Comparison of ENCODE assay signal across 31 cellular contexts in the genomic region with DNA sequence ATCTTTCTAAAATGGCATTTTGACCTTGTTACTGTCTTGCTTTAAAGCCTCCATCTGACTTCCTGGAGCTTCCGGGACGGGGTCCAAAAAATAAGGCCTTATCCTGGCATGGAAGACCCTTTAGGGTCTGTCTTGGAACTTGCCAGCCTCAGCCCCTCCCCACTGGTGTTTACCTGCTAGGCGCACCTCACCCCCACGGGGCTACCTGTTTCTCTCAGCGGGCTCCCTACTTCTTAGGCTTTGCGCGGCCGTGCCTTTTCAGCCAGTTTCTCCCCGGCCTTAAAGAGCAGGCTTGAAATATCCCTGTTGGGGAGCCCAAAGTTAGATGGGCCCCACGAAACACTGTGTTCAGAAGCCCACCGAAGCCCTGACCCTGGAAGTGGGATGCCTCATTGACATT. TPM values are rescaled to one million over a fixed set of nuclear protein-coding genes. Genes with fewer than 3 reads are reported as not detected.
DNase-seq lines count a peak whose midpoint lies in the region; ATAC-seq, FAIRE-seq and TF ChIP-seq lines count a peak whose summit lies in the region.
"Had no signal": no experiment of that assay in that cellular context is flagged by ENCODE, and none has a peak within 500 bp of the region (broad histone marks: within the 10 kb centered on the region; RNA-seq: fewer than 3 reads in every experiment).

No MANE protein-coding gene starts in this region.

- TF ChIP-seq EP300 in H1 (IDR thresholded peaks at IDR 0.05; ENCODE audit: borderline replicate concordance in 1 of 2, low read depth in 2 of 2, low read length in 2 of 2): no peak

- H3K27me3 ChIP-seq in right cardiac atrium (ENCODE audit: control insufficient read depth, insufficient read depth) (no peaks in the 10 kb centered on the region), H1 (replicated peaks in 1 of 4; ENCODE audit: control insufficient read depth in 3 of 4, extremely low read depth in 1 of 4, insufficient read depth in 3 of 4, low read length in 3 of 4) (peaks cover 0 to 20% (median 11%) of the 10 kb centered on the region in 4 experiments; a peak in 4 of 7 replicates), neuronal stem cell (ENCODE audit: control insufficient read depth in 3 of 3, insufficient read depth in 3 of 3, low read depth in 1 of 3, low read length in 3 of 3) (no peaks in the 10 kb centered on the region)
- H3K27me3 ChIP-seq: Peyer's patch, right lobe of liver, uterus had no signal

- DNase-seq in cardiac septum (ENCODE audit: low spot score): peak; percentile 33
- no peak for DNase-seq in right cardiac atrium
- peak in 1 of 2 experiments; percentile 45 for DNase-seq in H1 (ENCODE audit: low read depth in 1 of 2, low spot score in 2 of 2)
- no peak for DNase-seq in neuronal stem cell (ENCODE audit: low spot score)
- DNase-seq in nephron progenitor cell: no peak
- no peak for DNase-seq in NCI-H187 (lab: John Stamatoyannopoulos, UW)
- DNase-seq in activated CD4-positive, alpha-beta memory T cell treated with anti-CD3 and anti-CD28 coated beads for 36 hours: no peak
- DNase-seq: activated CD4-positive, alpha-beta T cell treated with anti-CD3 and anti-CD28 coated beads, Interleukin-2, amount 10 ng/mL, durations not matched to agents 7 days and 5 days; activated naive CD4-positive, alpha-beta T cell treated with anti-CD3 and anti-CD28 coated beads, Interleukin-2, amount 10 ng/mL, durations not matched to agents 7 days and 5 days; AML-193; amygdala; esophagus squamous epithelium; gastrocnemius medialis; Karpas-422; NCI-H2171; NCI-H524; SIG-M5; stimulated activated naive CD4-positive, alpha-beta T cell treated with Interleukin-2 at 50 U/mL for 16 hours; uterus had no signal

- H3K9ac ChIP-seq in H1 (replicated peaks in 1 of 4; ENCODE audit: extremely low read depth in 1 of 4, low read depth in 3 of 4, low read length in 3 of 4) (no peak overlapping the region), neuronal stem cell (ENCODE audit: low read depth, low read length, poor library complexity) (no peak overlapping the region)
- H3K9ac ChIP-seq: parathyroid adenoma had no signal

- H3K9me3 Mint-ChIP-seq in nephron progenitor cell: peaks cover 3% of the 10 kb centered on the region
- no peaks in the 10 kb centered on the region for H3K9me3 Mint-ChIP-seq in activated CD4-positive, alpha-beta memory T cell treated with anti-CD3 and anti-CD28 coated beads for 36 hours
- H3K9me3 Mint-ChIP-seq: activated CD4-positive, alpha-beta T cell treated with anti-CD3 and anti-CD28 coated beads, Interleukin-2, amount 10 ng/mL, durations not matched to agents 7 days and 5 days; activated naive CD4-positive, alpha-beta T cell treated with anti-CD3 and anti-CD28 coated beads, Interleukin-2, amount 10 ng/mL, durations not matched to agents 7 days and 5 days; CD8-positive, alpha-beta T cell; natural killer cell treated with Interleukin-12 subunit alpha and Interleukin-12 subunit beta and Interleukin-15 and Interleukin-18, amount 100 ng/mL, for 72 hours had no signal

- H4K8ac ChIP-seq in H1 (ENCODE audit: extremely low read depth, insufficient read depth, low read length): no peak overlapping the region
- no peak overlapping the region for H4K8ac ChIP-seq in neuronal stem cell (ENCODE audit: low read depth, low read length)

- no peak overlapping the region for H3K27ac Mint-ChIP-seq in nephron progenitor cell
- H3K27ac Mint-ChIP-seq in activated CD4-positive, alpha-beta memory T cell treated with anti-CD3 and anti-CD28 coated beads for 36 hours: no peak overlapping the region
- H3K27ac Mint-ChIP-seq: activated CD4-positive, alpha-beta T cell treated with anti-CD3 and anti-CD28 coated beads, Interleukin-2, amount 10 ng/mL, durations not matched to agents 7 days and 5 days; activated naive CD4-positive, alpha-beta T cell treated with anti-CD3 and anti-CD28 coated beads, Interleukin-2, amount 10 ng/mL, durations not matched to agents 7 days and 5 days; CD8-positive, alpha-beta T cell; natural killer cell treated with Interleukin-12 subunit alpha and Interleukin-12 subunit beta and Interleukin-15 and Interleukin-18, amount 100 ng/mL, for 72 hours had no signal

- intact Hi-C loops in cardiac septum (cut with DNase I) (no loop called here), right cardiac atrium (cut with DNase I) (no loop called here)
- intact Hi-C loops in activated CD4-positive, alpha-beta memory T cell treated with anti-CD3 and anti-CD28 coated beads for 36 hours (cut with micrococcal nuclease): no loop called here

- 62% methylated on average over 11 of the region's 11 CpGs for WGBS in right cardiac atrium
- WGBS in H1 (ENCODE audit: extremely low coverage in 1 of 2, insufficient coverage in 1 of 2, insufficient read length in 1 of 2, insufficient replicate concordance in 2 of 2, low coverage in 1 of 2, low lambda C conversion rate in 2 of 2, missing lambda C conversion rate in 1 of 2), 2 experiments: 55% methylated on average over 11 of the region's 11 CpGs; no CpG with 5 or more reads in 1 of the 2 experiments
- no CpG with 5 or more reads among the region's 11 CpGs for WGBS in neuronal stem cell (ENCODE audit: extremely low coverage in 2 of 2, insufficient read length in 2 of 2, insufficient replicate concordance in 1 of 2), 2 donors

- H3K4ac ChIP-seq in H1 (replicated peaks; ENCODE audit: insufficient read length, low read depth, low read length) (no peak overlapping the region), neuronal stem cell (ENCODE audit: low read length) (peak overlapping the region; percentile 81)

- H3K36me3 Mint-ChIP-seq in nephron progenitor cell (ENCODE audit: low read depth): no peaks in the 10 kb centered on the region
- no peaks in the 10 kb centered on the region for H3K36me3 Mint-ChIP-seq in activated CD4-positive, alpha-beta memory T cell treated with anti-CD3 and anti-CD28 coated beads for 36 hours
- H3K36me3 Mint-ChIP-seq: activated naive CD4-positive, alpha-beta T cell treated with anti-CD3 and anti-CD28 coated beads, Interleukin-2, amount 10 ng/mL, durations not matched to agents 7 days and 5 days; CD8-positive, alpha-beta T cell; natural killer cell treated with Interleukin-12 subunit alpha and Interleukin-12 subunit beta and Interleukin-15 and Interleukin-18, amount 100 ng/mL, for 72 hours had no signal

- no peak for TF ChIP-seq POLR2A in H1 (IDR thresholded peaks at IDR 0.05; ENCODE audit: control extremely low read depth in 1 of 2, low read depth in 2 of 2, low read length in 2 of 2)

- H3K79me1 ChIP-seq in H1 (ENCODE audit: low read depth, low read length) (no peaks in the 10 kb centered on the region), neuronal stem cell (ENCODE audit: low read depth, low read length) (no peaks in the 10 kb centered on the region)

- H2BK20ac ChIP-seq in H1 (ENCODE audit: low read length): no peak overlapping the region

- H3K27me3 Mint-ChIP-seq in nephron progenitor cell (ENCODE audit: low read depth, poor library complexity): peaks cover 28% of the 10 kb centered on the region
- peaks cover 51% of the 10 kb centered on the region for H3K27me3 Mint-ChIP-seq in activated CD4-positive, alpha-beta memory T cell treated with anti-CD3 and anti-CD28 coated beads for 36 hours

- no peak for TF ChIP-seq CTCF in H1 (IDR thresholded peaks at IDR 0.05; ENCODE audit: control extremely low read depth in 1 of 3, insufficient read depth in 1 of 3, low read depth in 1 of 3, low read length in 3 of 3)
- no peak for TF ChIP-seq CTCF in nephron progenitor cell (IDR thresholded peaks at IDR 0.05)

- no peak for TF ChIP-seq RAD21 in H1 (IDR thresholded peaks at IDR 0.05 in 1 of 2, conservative IDR thresholded peaks at IDR 0.05 in 1 of 2; ENCODE audit: low read depth in 2 of 2, low read length in 2 of 2)

- 0 out of 2 replicates have a peak overlapping the region, but pooled peaks have one; percentile 41 for H2AFZ ChIP-seq in H1 (ENCODE audit: low read length)
- no peak overlapping the region for H2AFZ ChIP-seq in neuronal stem cell (ENCODE audit: low read length)
- H2AFZ ChIP-seq: parathyroid adenoma had no signal

- POLR2A ChIA-PET in H1 (lab: Charles Lee; ENCODE audit: partially characterized antibody): no interaction called here
- POLR2A ChIA-PET in activated CD4-positive, alpha-beta memory T cell treated with anti-CD3 and anti-CD28 coated beads for 36 hours (lab: Charles Lee): no interaction called here

- no peak overlapping the region for H3K4me3 Mint-ChIP-seq in nephron progenitor cell
- H3K4me3 Mint-ChIP-seq in activated CD4-positive, alpha-beta memory T cell treated with anti-CD3 and anti-CD28 coated beads for 36 hours: no peak overlapping the region
- H3K4me3 Mint-ChIP-seq: activated CD4-positive, alpha-beta T cell treated with anti-CD3 and anti-CD28 coated beads, Interleukin-2, amount 10 ng/mL, durations not matched to agents 7 days and 5 days; activated naive CD4-positive, alpha-beta T cell treated with anti-CD3 and anti-CD28 coated beads, Interleukin-2, amount 10 ng/mL, durations not matched to agents 7 days and 5 days; CD8-positive, alpha-beta T cell; natural killer cell treated with Interleukin-12 subunit alpha and Interleukin-12 subunit beta and Interleukin-15 and Interleukin-18, amount 100 ng/mL, for 72 hours had no signal

- H3K23ac ChIP-seq in H1 (ENCODE audit: insufficient read length): no peak overlapping the region
- H3K23ac ChIP-seq in neuronal stem cell (ENCODE audit: low read depth, low read length, poor library complexity): no peak overlapping the region

- H3K27ac ChIP-seq in right cardiac atrium (ENCODE audit: low read length) (no peak overlapping the region), H1 (ENCODE audit: low read depth, low read length) (no peak overlapping the region), neuronal stem cell (replicated peaks; ENCODE audit: low read length) (peak overlapping the region; percentile 37)
- H3K27ac ChIP-seq: A549, breast epithelium, esophagus squamous epithelium, gastrocnemius medialis, parathyroid adenoma, Peyer's patch, right lobe of liver, VCaP had no signal

- H3K4me1 Mint-ChIP-seq in nephron progenitor cell: peaks cover 91% of the 10 kb centered on the region
- no peaks in the 10 kb centered on the region for H3K4me1 Mint-ChIP-seq in activated CD4-positive, alpha-beta memory T cell treated with anti-CD3 and anti-CD28 coated beads for 36 hours (ENCODE audit: low read depth)
- H3K4me1 Mint-ChIP-seq: activated CD4-positive, alpha-beta T cell treated with anti-CD3 and anti-CD28 coated beads, Interleukin-2, amount 10 ng/mL, durations not matched to agents 7 days and 5 days; activated naive CD4-positive, alpha-beta T cell treated with anti-CD3 and anti-CD28 coated beads, Interleukin-2, amount 10 ng/mL, durations not matched to agents 7 days and 5 days had no signal

- no peak overlapping the region; the same call in 1 of the 2 replicates for H3K18ac ChIP-seq in H1 (ENCODE audit: extremely low read depth, low read length)
- peak overlapping the region; percentile 90 for H3K18ac ChIP-seq in neuronal stem cell (ENCODE audit: low read length)

- H4K91ac ChIP-seq in H1 (replicated peaks; ENCODE audit: insufficient read length, low read length): no peak overlapping the region
- H4K91ac ChIP-seq in neuronal stem cell (ENCODE audit: low read depth, low read length, poor library complexity): peak overlapping the region; percentile 94

- H2BK120ac ChIP-seq in H1 (replicated peaks; ENCODE audit: low read depth, low read length) (no peak overlapping the region), neuronal stem cell (ENCODE audit: low read depth, low read length) (peak overlapping the region; percentile 98)

- H3K56ac ChIP-seq in H1 (replicated peaks; ENCODE audit: insufficient read length, low read depth, low read length): no peak overlapping the region

- CTCF ChIA-PET in H1 (lab: Charles Lee; ENCODE audit: partially characterized antibody): interaction anchor here (0.6 to 6.5 kb wide), 5 partner anchors 11 to 656 kb away, joined by 3 to 70 read pairs (median 5); no protein-coding TSS in a partner anchor
- CTCF ChIA-PET in activated CD4-positive, alpha-beta memory T cell treated with anti-CD3 and anti-CD28 coated beads for 36 hours (lab: Charles Lee): no interaction called here

- peaks cover 4% of the 10 kb centered on the region for H3K23me2 ChIP-seq in H1 (ENCODE audit: low read depth, low read length)

- H2BK5ac ChIP-seq in H1 (ENCODE audit: low read depth, low read length): no peak overlapping the region
- H2BK5ac ChIP-seq in neuronal stem cell (ENCODE audit: low read length): peak overlapping the region; percentile 99

- H2BK15ac ChIP-seq in H1 (ENCODE audit: low read length) (no peak overlapping the region), neuronal stem cell (ENCODE audit: low read length) (no peak overlapping the region)

- H2AK5ac ChIP-seq in H1 (ENCODE audit: low read depth, low read length) (no peak overlapping the region), neuronal stem cell (ENCODE audit: low read depth, low read length) (peak overlapping the region; percentile 99)

- no peaks in the 10 kb centered on the region for H3K79me2 ChIP-seq in H1 (ENCODE audit: control insufficient read depth in 1 of 2, insufficient read depth in 2 of 2, low read length in 2 of 2)
- H3K79me2 ChIP-seq: parathyroid adenoma had no signal

- H3K4me2 ChIP-seq in H1 (ENCODE audit: insufficient read depth in 1 of 2, low read depth in 2 of 2, low read length in 2 of 2): no peak overlapping the region; a peak in 1 of 4 replicates
- H3K4me2 ChIP-seq in neuronal stem cell (ENCODE audit: insufficient read depth, low read length, poor library complexity, severe bottlenecking): no peak overlapping the region
- H3K4me2 ChIP-seq: A549 had no signal

- H3K4me1 ChIP-seq in right cardiac atrium (ENCODE audit: control insufficient read depth, insufficient read depth, low read length) (peaks cover 2% of the 10 kb centered on the region), H1 (replicated peaks in 1 of 4; ENCODE audit: control insufficient read depth in 3 of 4, insufficient read depth in 4 of 4, low read length in 3 of 4) (peaks cover 5 to 31% (median 9%) of the 10 kb centered on the region in 4 experiments), neuronal stem cell (ENCODE audit: control insufficient read depth in 2 of 2, insufficient read depth in 1 of 2, low read depth in 1 of 2, low read length in 2 of 2) (peaks cover 35 to 44% of the 10 kb centered on the region in 2 donors)
- H3K4me1 ChIP-seq: A549, gastrocnemius medialis, parathyroid adenoma, right lobe of liver had no signal

- H3K14ac ChIP-seq in H1 (ENCODE audit: insufficient read length) (no peak overlapping the region), neuronal stem cell (ENCODE audit: low read length) (peak overlapping the region; percentile 33)

- no peaks in the 10 kb centered on the region for H3K36me3 ChIP-seq in H1 (ENCODE audit: control insufficient read depth in 2 of 4, insufficient read depth in 4 of 4, low read length in 3 of 4)
- H3K36me3 ChIP-seq in neuronal stem cell (replicated peaks in 1 of 2; ENCODE audit: control insufficient read depth in 2 of 2, insufficient read depth in 2 of 2, low read length in 2 of 2): no peaks in the 10 kb centered on the region
- H3K36me3 ChIP-seq: breast epithelium, esophagus squamous epithelium, gastrocnemius medialis, Peyer's patch, right lobe of liver, uterus had no signal

- H4K5ac ChIP-seq in H1 (ENCODE audit: insufficient read length, low read depth, low read length): no peak overlapping the region

- ATAC-seq in right cardiac atrium (no peak), GM21390 (IDR thresholded peaks at IDR 0.05; ENCODE audit: unreplicated experiment) (no peak)
- ATAC-seq: A549; CD8-positive, alpha-beta T cell; gastrocnemius medialis; HepG2; natural killer cell treated with Interleukin-12 subunit alpha and Interleukin-12 subunit beta and Interleukin-15 and Interleukin-18, amount 100 ng/mL, for 72 hours had no signal

- H2BK12ac ChIP-seq in H1 (ENCODE audit: low read depth, low read length): no peak overlapping the region
- H2BK12ac ChIP-seq in neuronal stem cell (ENCODE audit: low read length): peak overlapping the region; percentile 34

- H3K9me3 ChIP-seq in right cardiac atrium (ENCODE audit: control insufficient read depth, low read length): no peaks in the 10 kb centered on the region
- peaks cover 0 to 8% of the 10 kb centered on the region in 2 experiments; a peak in 1 of 4 replicates for H3K9me3 ChIP-seq in H1 (ENCODE audit: insufficient read depth in 2 of 2, low read depth in 1 of 2, low read length in 1 of 2)
- H3K9me3 ChIP-seq in neuronal stem cell (replicated peaks in 1 of 2; ENCODE audit: control insufficient read depth in 2 of 2, insufficient read depth in 1 of 2, low read depth in 1 of 2, low read length in 2 of 2): peaks cover 0 to 6% of the 10 kb centered on the region in 2 donors
- H3K9me3 ChIP-seq: A549, breast epithelium, esophagus squamous epithelium, gastrocnemius medialis, Peyer's patch, right lobe of liver, uterus had no signal

- no peak for FAIRE-seq in H1 (lab: Jason Lieb, UNC)
- FAIRE-seq: A549, HepG2 had no signal

- H3K4me3 ChIP-seq in right cardiac atrium (ENCODE audit: low read length): no peak overlapping the region
- no peak overlapping the region for H3K4me3 ChIP-seq in H1 (ENCODE audit: extremely low read depth in 1 of 4, insufficient read depth in 2 of 4, low read depth in 3 of 4, low read length in 4 of 4)
- no peak overlapping the region for H3K4me3 ChIP-seq in neuronal stem cell (ENCODE audit: low read length in 2 of 2)
- H3K4me3 ChIP-seq: A549, breast epithelium, esophagus squamous epithelium, gastrocnemius medialis, Peyer's patch, right lobe of liver, uterus had no signal

- H4K20me1 ChIP-seq in H1 (replicated peaks in 1 of 2; ENCODE audit: control insufficient read depth in 1 of 2, insufficient read depth in 2 of 2, low read length in 2 of 2): no peaks in the 10 kb centered on the region

RNA-seq across cellular contexts. Expression of a gene that starts 5.1 kb away (rescaled TPM):
- total RNA-seq in cardiac septum: not detected
- total RNA-seq in right cardiac atrium: not detected
- polyA plus RNA-seq in right cardiac atrium: 0.05 TPM
- total RNA-seq in H1 (2021; fragmentation: NEBNext Ultra II Directional; extraction: Animal tissue kit (Norgen Biotek cat#: 25700)): not detected in 2 replicates
- polyA plus RNA-seq in H1 (2011; rRNA removed): 0.02 TPM in 1 of 2 replicates, not detected in the other
- not detected for polyA plus RNA-seq in H1 (2011; cell fraction: cytosol; rRNA removed)
- polyA plus RNA-seq in H1 (2011; cell fraction: nucleus; rRNA removed): 0.01 TPM
- polyA plus RNA-seq in H1 (2012, experiment 1 of 2): not detected in 4 replicates
- polyA plus RNA-seq in H1 (2012, experiment 2 of 2): 0.05 TPM
- 0.02 TPM for polyA plus RNA-seq in H1 (2013, experiment 1 of 2)
- polyA plus RNA-seq in H1 (2013, experiment 2 of 2): not detected
- polyA minus RNA-seq in H1 (2011; rRNA and poly(A)+ RNA removed): not detected in 2 replicates
- polyA minus RNA-seq in H1 (2011; cell fraction: cytosol; rRNA and poly(A)+ RNA removed): not detected
- polyA minus RNA-seq in H1 (2011; cell fraction: nucleus; rRNA and poly(A)+ RNA removed): not detected
- 3.6 TPM for polyA plus RNA-seq in neuronal stem cell (2013, experiment 1 of 2)
- polyA plus RNA-seq in neuronal stem cell (2013, experiment 2 of 2): 3.6 TPM
- not detected for total RNA-seq in activated CD4-positive, alpha-beta memory T cell treated with anti-CD3 and anti-CD28 coated beads for 36 hours
- total RNA-seq: activated CD4-positive, alpha-beta T cell treated with anti-CD3 and anti-CD28 coated beads, Interleukin-2, amount 10 ng/mL, durations not matched to agents 7 days and 5 days; breast epithelium; CD8-positive, alpha-beta T cell; esophagus squamous epithelium; gastrocnemius medialis; HepG2; left ventricle myocardium superior; natural killer cell treated with Interleukin-12 subunit alpha and Interleukin-12 subunit beta and Interleukin-15 and Interleukin-18, amount 100 ng/mL, for 72 hours; Peyer's patch; temporal lobe had no signal
- polyA plus RNA-seq: HepG2 had no signal
